ENCODE assay signal across 30 cellular contexts in the genomic region with DNA sequence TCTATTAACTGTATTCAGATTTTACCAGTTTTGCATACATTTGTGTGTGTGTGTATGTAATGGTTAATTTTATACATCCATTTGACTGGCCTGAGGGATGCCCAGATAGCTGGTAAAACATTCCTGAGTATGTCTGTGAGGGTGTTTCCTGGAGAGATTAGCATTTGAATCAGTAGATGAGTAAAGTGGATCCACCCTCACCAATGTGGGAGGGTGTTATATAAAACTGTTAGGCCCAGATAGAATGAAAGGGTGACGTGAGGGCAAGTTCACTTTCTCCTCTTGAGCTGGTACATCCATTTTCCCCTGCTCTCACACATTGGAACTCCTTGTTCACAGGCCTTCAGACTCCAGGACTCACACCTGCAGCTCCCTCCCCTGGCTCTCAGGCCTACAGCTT.
"Had no signal": no experiment of that assay in that cellular context is flagged by ENCODE, and none has a peak within 500 bp of the region (broad histone marks: within the 10 kb centered on the region; RNA-seq: fewer than 3 reads in every experiment).

No MANE protein-coding gene starts in this region.

- H3K9me3 Mint-ChIP-seq: neural progenitor cell; stimulated activated naive CD8-positive, alpha-beta T cell treated with anti-CD3 and anti-CD28 coated beads, Interleukin-15, Interleukin-2, amounts not matched to agents 100 ng/mL and 50 ng/mL, for 24 hours; T-helper 2 cell treated with Interferon-gamma antibody and Interleukin-4, amounts not matched to agents 5 μg/mL and 100 μg/mL, for 36 hours; type B pancreatic cell had no signal

- H3K36me3 Mint-ChIP-seq: brain, natural killer cell, neural progenitor cell, type B pancreatic cell had no signal

- H3K4me3 ChIP-seq: ascending aorta, coronary artery, dorsolateral prefrontal cortex, lower lobe of right lung, neural progenitor cell, thoracic aorta, vagina had no signal

- H3K4me3 Mint-ChIP-seq: activated CD4-positive, alpha-beta memory T cell treated with anti-CD3 and anti-CD28 coated beads, Interleukin-2, amount 10 ng/mL, durations not matched to agents 7 days and 5 days; activated CD4-positive, alpha-beta T cell treated with anti-CD3 and anti-CD28 coated beads, Interleukin-2, amount 10 ng/mL, durations not matched to agents 7 days and 5 days; activated naive CD4-positive, alpha-beta T cell treated with anti-CD3 and anti-CD28 coated beads, Interleukin-2, amount 10 ng/mL, durations not matched to agents 7 days and 5 days; activated naive CD8-positive, alpha-beta T cell treated with anti-CD3 and anti-CD28 coated beads, Interleukin-2, amount 10 ng/mL, durations not matched to agents 7 days and 5 days; activated T-cell treated with anti-CD3 and anti-CD28 coated beads, Interleukin-2, amount 50 U/mL, for 24 hours; brain; natural killer cell; neural progenitor cell; stimulated activated naive CD8-positive, alpha-beta T cell treated with anti-CD3 and anti-CD28 coated beads, Interleukin-15, Interleukin-2, amounts not matched to agents 100 ng/mL and 50 ng/mL, for 24 hours; T-helper 2 cell treated with Interferon-gamma antibody and Interleukin-4, amounts not matched to agents 5 μg/mL and 100 μg/mL, for 36 hours; type B pancreatic cell had no signal

- DNase-seq: activated CD4-positive, alpha-beta memory T cell treated with anti-CD3 and anti-CD28 coated beads, Interleukin-2, amount 10 ng/mL, durations not matched to agents 7 days and 5 days; activated CD4-positive, alpha-beta T cell treated with anti-CD3 and anti-CD28 coated beads for 1 hour; activated CD4-positive, alpha-beta T cell treated with anti-CD3 and anti-CD28 coated beads, Interleukin-2, amount 10 ng/mL, durations not matched to agents 7 days and 5 days; activated CD8-positive, alpha-beta memory T cell treated with anti-CD3 and anti-CD28 coated beads, Interleukin-2, amount 50 U/mL, for 48 hours; activated gamma-delta T cell; activated naive CD4-positive, alpha-beta T cell treated with anti-CD3 and anti-CD28 coated beads, Interleukin-2, amount 10 ng/mL, durations not matched to agents 7 days and 5 days; activated naive CD8-positive, alpha-beta T cell treated with anti-CD3 and anti-CD28 coated beads, Interleukin-2, amount 10 ng/mL, durations not matched to agents 7 days and 5 days; activated T-cell treated with anti-CD3 and anti-CD28 coated beads, Interleukin-2, amount 50 U/mL, for 24 hours; dorsolateral prefrontal cortex; effector memory CD4-positive, alpha-beta T cell; foreskin fibroblast; hippocampal formation; kidney glomerular epithelial cell; lower lobe of right lung; mesendoderm; natural killer cell; right cardiac atrium; stimulated activated CD4-positive, alpha-beta T cell treated with anti-CD3 and anti-CD28 coated beads, Interleukin-15, amount 100 ng/mL, for 24 hours; stimulated activated CD4-positive, alpha-beta T cell treated with anti-CD3 and anti-CD28 coated beads, Interleukin-2, amount 100 ng/mL, for 24 hours; T-helper 1 cell had no signal

- H3K9me3 ChIP-seq: ascending aorta, lower lobe of right lung, thoracic aorta, vagina had no signal

- H3K4me1 ChIP-seq: ascending aorta, lower lobe of right lung, neural progenitor cell, vagina had no signal

- H3K27ac ChIP-seq: ascending aorta, coronary artery, dorsolateral prefrontal cortex, lower lobe of right lung, neural progenitor cell, thoracic aorta, vagina had no signal

- ATAC-seq: left lobe of liver, lower lobe of right lung, natural killer cell, right cardiac atrium had no signal

- H3K27ac Mint-ChIP-seq: activated CD4-positive, alpha-beta memory T cell treated with anti-CD3 and anti-CD28 coated beads, Interleukin-2, amount 10 ng/mL, durations not matched to agents 7 days and 5 days; activated CD4-positive, alpha-beta T cell treated with anti-CD3 and anti-CD28 coated beads, Interleukin-2, amount 10 ng/mL, durations not matched to agents 7 days and 5 days; activated naive CD4-positive, alpha-beta T cell treated with anti-CD3 and anti-CD28 coated beads, Interleukin-2, amount 10 ng/mL, durations not matched to agents 7 days and 5 days; activated naive CD8-positive, alpha-beta T cell treated with anti-CD3 and anti-CD28 coated beads, Interleukin-2, amount 10 ng/mL, durations not matched to agents 7 days and 5 days; activated T-cell treated with anti-CD3 and anti-CD28 coated beads, Interleukin-2, amount 50 U/mL, for 24 hours; brain; neural progenitor cell; stimulated activated naive CD8-positive, alpha-beta T cell treated with anti-CD3 and anti-CD28 coated beads, Interleukin-15, Interleukin-2, amounts not matched to agents 100 ng/mL and 50 ng/mL, for 24 hours; T-helper 2 cell treated with Interferon-gamma antibody and Interleukin-4, amounts not matched to agents 5 μg/mL and 100 μg/mL, for 36 hours; type B pancreatic cell had no signal

- H3K36me3 ChIP-seq: ascending aorta, lower lobe of right lung, thoracic aorta, vagina had no signal

- H3K4me1 Mint-ChIP-seq: activated CD4-positive, alpha-beta memory T cell treated with anti-CD3 and anti-CD28 coated beads, Interleukin-2, amount 10 ng/mL, durations not matched to agents 7 days and 5 days; activated CD4-positive, alpha-beta T cell treated with anti-CD3 and anti-CD28 coated beads, Interleukin-2, amount 10 ng/mL, durations not matched to agents 7 days and 5 days; activated naive CD4-positive, alpha-beta T cell treated with anti-CD3 and anti-CD28 coated beads, Interleukin-2, amount 10 ng/mL, durations not matched to agents 7 days and 5 days; brain; neural progenitor cell had no signal

- H3K27me3 ChIP-seq: ascending aorta, dorsolateral prefrontal cortex, neural progenitor cell, vagina had no signal
